In the genomic region with DNA sequence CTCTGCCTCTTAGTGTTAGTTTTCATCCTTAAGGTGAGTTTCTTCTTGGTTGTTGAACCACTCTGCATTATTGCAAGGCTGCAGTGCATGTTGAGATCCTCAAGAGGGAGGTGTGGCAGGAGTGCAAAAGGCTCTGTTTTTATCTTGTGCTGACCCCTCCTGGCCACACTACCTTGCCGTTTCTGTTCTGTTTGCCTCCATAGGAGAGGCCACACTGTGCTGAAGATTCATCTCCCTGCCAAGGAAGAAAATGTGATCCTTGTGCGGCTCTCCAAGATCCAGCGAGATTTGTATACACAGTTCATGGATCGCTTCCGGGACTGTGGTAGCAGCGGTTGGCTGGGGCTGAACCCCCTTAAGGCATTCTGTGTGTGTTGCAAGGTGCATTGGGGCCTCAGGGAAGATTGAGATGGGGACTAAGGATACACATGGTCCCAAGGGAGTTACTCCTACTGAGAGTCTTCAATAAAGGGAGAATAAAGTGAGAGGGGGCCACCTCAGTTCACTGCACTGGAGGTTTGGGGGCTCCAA, we compare ENCODE assay signal across 8 cellular contexts. TPM values are rescaled to one million over a fixed set of nuclear protein-coding genes. Genes with fewer than 3 reads are reported as not detected.
DNase-seq lines count a peak whose midpoint lies in the region; FAIRE-seq lines count a peak whose summit lies in the region.

No MANE protein-coding gene starts in this region.

- no peaks in the 10 kb centered on the region for H3K4me1 ChIP-seq in small intestine (ENCODE audit: control insufficient read depth in 2 of 2, insufficient read depth in 1 of 2, low read depth in 1 of 2, low read length in 1 of 2)

- H3K36me3 ChIP-seq in small intestine (ENCODE audit: control insufficient read depth in 2 of 2, insufficient read depth in 2 of 2, low read length in 2 of 2), result peaks cover 21 to 23% of the 10 kb centered on the region in 2 donors

- no peaks in the 10 kb centered on the region for H3K9me3 ChIP-seq in small intestine (ENCODE audit: control insufficient read depth, low read depth)

- no peak overlapping the region for H3K4me3 ChIP-seq in small intestine (ENCODE audit: low read depth in 1 of 2, low read length in 2 of 2)

- H3K27ac ChIP-seq in small intestine (ENCODE audit: low read depth in 1 of 2, low read length in 1 of 2), result no peak overlapping the region

- no peak overlapping the region for H3K27ac Mint-ChIP-seq in activated CD4-positive, alpha-beta T cell treated with anti-CD3 and anti-CD28 coated beads, Interleukin-2, amount 10 ng/mL, durations not matched to agents 7 days and 5 days

- FAIRE-seq in small intestine (lab: Jason Lieb, UNC), result no peak

- DNase-seq in DMS153 (lab: John Stamatoyannopoulos, UW) (peak; percentile 0), DMS153 treated with DMSO at 0.1 percent for 48 hours (lab: John Stamatoyannopoulos, UW; ENCODE audit: unreplicated experiment) (no peak), HCEC 1CT (peak; percentile 66), NCI-H2171 (lab: John Stamatoyannopoulos, UW) (peak; percentile 27), germinal center (ENCODE audit: low spot score) (peak; percentile 62), small intestine (peak; percentile 58), NCI-H774 (lab: John Stamatoyannopoulos, UW) (no peak)
- DNase-seq in activated CD4-positive, alpha-beta T cell treated with anti-CD3 and anti-CD28 coated beads, Interleukin-2, amount 10 ng/mL, durations not matched to agents 7 days and 5 days, result peak; percentile 56

- CTCF ChIA-PET in activated CD4-positive, alpha-beta T cell treated with anti-CD3 and anti-CD28 coated beads, Interleukin-2, amount 10 ng/mL, durations not matched to agents 7 days and 5 days (lab: Charles Lee), result interaction anchor here (1.0 kb wide), 1 partner anchor 44 kb away, joined by 3 read pairs; no protein-coding TSS in a partner anchor

- H3K36me3 Mint-ChIP-seq in activated CD4-positive, alpha-beta T cell treated with anti-CD3 and anti-CD28 coated beads, Interleukin-2, amount 10 ng/mL, durations not matched to agents 7 days and 5 days (ENCODE audit: low read depth), result peaks cover 46% of the 10 kb centered on the region

- 75 to 83% (median 78%) methylated on average over 6 of the region's 6 CpGs for WGBS in small intestine, 3 donors

- H3K27me3 ChIP-seq in small intestine (ENCODE audit: control insufficient read depth in 2 of 2, insufficient read depth in 2 of 2, low read length in 2 of 2), result no peaks in the 10 kb centered on the region

- POLR2A ChIA-PET in activated CD4-positive, alpha-beta T cell treated with anti-CD3 and anti-CD28 coated beads, Interleukin-2, amount 10 ng/mL, durations not matched to agents 7 days and 5 days (lab: Charles Lee), result no interaction called here

- no peaks in the 10 kb centered on the region for H3K27me3 Mint-ChIP-seq in activated CD4-positive, alpha-beta T cell treated with anti-CD3 and anti-CD28 coated beads, Interleukin-2, amount 10 ng/mL, durations not matched to agents 7 days and 5 days

- H3K4me1 Mint-ChIP-seq in activated CD4-positive, alpha-beta T cell treated with anti-CD3 and anti-CD28 coated beads, Interleukin-2, amount 10 ng/mL, durations not matched to agents 7 days and 5 days, result peaks cover 3% of the 10 kb centered on the region

- H3K4me3 Mint-ChIP-seq in activated CD4-positive, alpha-beta T cell treated with anti-CD3 and anti-CD28 coated beads, Interleukin-2, amount 10 ng/mL, durations not matched to agents 7 days and 5 days, result no peak overlapping the region

- no peaks in the 10 kb centered on the region for H3K9me3 Mint-ChIP-seq in activated CD4-positive, alpha-beta T cell treated with anti-CD3 and anti-CD28 coated beads, Interleukin-2, amount 10 ng/mL, durations not matched to agents 7 days and 5 days

RNA-seq across cellular contexts. Expression of a gene that starts 33.0 kb away (rescaled TPM):
- total RNA-seq in activated CD4-positive, alpha-beta T cell treated with anti-CD3 and anti-CD28 coated beads, Interleukin-2, amount 10 ng/mL, durations not matched to agents 7 days and 5 days, result 10 to 100 TPM; 75.2 to 81.4 TPM
- polyA plus RNA-seq in small intestine, result 10 to 100 TPM; 66.2 to 85.7 (median 68.4) TPM

Comparison
In these comparisons a context has a peak if more than half of its experiments do, and no peak if none do; other contexts are left out.
1. DNase-seq: peak in DMS153 (single experiment), HCEC 1CT (single experiment), NCI-H2171 (single experiment), activated CD4-positive, alpha-beta T cell treated with anti-CD3 and anti-CD28 coated beads, Interleukin-2, amount 10 ng/mL, durations not matched to agents 7 days and 5 days (single experiment), germinal center (single experiment) and small intestine (single experiment); none in DMS153 treated with DMSO at 0.1 percent for 48 hours (single experiment) and NCI-H774 (single experiment).